ENCODE assay signal across 8 cellular contexts in genomic region chr5:67648201-67648671, GRCh38.
A peak's percentile ranks its signal among the peaks of the same experiment; 100 is the strongest.
DNase-seq lines count a peak whose midpoint lies in the region; ATAC-seq and TF ChIP-seq lines count a peak whose summit lies in the region.

No MANE protein-coding gene starts in this region.

- H3K27me3 ChIP-seq in adrenal gland (no peaks in the 10 kb centered on the region), skeletal muscle satellite cell (ENCODE audit: control insufficient read depth, insufficient read depth, low read length) (no peaks in the 10 kb centered on the region), SJCRH30 (no peaks in the 10 kb centered on the region)

- WGBS in adrenal gland, 4 donors = 51 to 64% (median 59%) methylated on average over 4 to 6 of the region's 6 CpGs

- H3K4me3 ChIP-seq in adrenal gland (no peak overlapping the region), skeletal muscle satellite cell (ENCODE audit: low read length) (no peak overlapping the region), SJCRH30 (no peak overlapping the region)

- TF ChIP-seq POLR2A in adrenal gland (IDR thresholded peaks at IDR 0.05) = no peak

- H3K4me2 ChIP-seq in skeletal muscle satellite cell (ENCODE audit: low read length) = peak overlapping the region; percentile 73

- ATAC-seq in left ventricle myocardium superior = peak; percentile 99
- no peak for ATAC-seq in GM21619 (IDR thresholded peaks at IDR 0.05; ENCODE audit: unreplicated experiment)

- intact Hi-C loops in adrenal gland (cut with DNase I) (no loop called here), left ventricle myocardium superior (cut with micrococcal nuclease) (no loop called here)

- H3K36me3 ChIP-seq in adrenal gland (replicated peaks in 1 of 2) (no peaks in the 10 kb centered on the region), skeletal muscle satellite cell (ENCODE audit: insufficient read depth, low read length) (no peaks in the 10 kb centered on the region), SJCRH30 (no peaks in the 10 kb centered on the region)

- H3K4me1 ChIP-seq in adrenal gland (replicated peaks in 1 of 2) = no peaks in the 10 kb centered on the region
- H3K4me1 ChIP-seq in skeletal muscle satellite cell (ENCODE audit: control insufficient read depth, insufficient read depth, low read length) = peaks cover 20% of the 10 kb centered on the region
- no peaks in the 10 kb centered on the region for H3K4me1 ChIP-seq in SJCRH30

- H3K27ac ChIP-seq in adrenal gland = peak overlapping the region in 2 of 5 donors; percentile 27 to 45
- H3K27ac ChIP-seq in SJCRH30 = no peak overlapping the region

- no peak overlapping the region for H3K9ac ChIP-seq in skeletal muscle satellite cell (ENCODE audit: low read depth, low read length)

- no peak for TF ChIP-seq CTCF in adrenal gland (IDR thresholded peaks at IDR 0.05)

- DNase-seq in GM03348 (ENCODE audit: low spot score) (peak; percentile 57), adrenal gland (peak; percentile 19 to 79 (median 31)), left ventricle myocardium superior (peak; percentile 92), T-helper 2 cell (no peak), SJCRH30 (no peak), NCI-H2196 treated with DMSO at 0.1 percent for 48 hours (lab: John Stamatoyannopoulos, UW; ENCODE audit: unreplicated experiment) (no peak)

- no peaks in the 10 kb centered on the region for H3K9me3 ChIP-seq in adrenal gland (replicated peaks in 1 of 3)
- H3K9me3 ChIP-seq in skeletal muscle satellite cell (replicated peaks; ENCODE audit: low read length) = peaks cover 4% of the 10 kb centered on the region
- no peaks in the 10 kb centered on the region for H3K9me3 ChIP-seq in SJCRH30 (replicated peaks)

Comparison
In these comparisons a context has a peak if more than half of its experiments do, and no peak if none do; other contexts are left out.
1. DNase-seq: peak in GM03348 (single experiment), adrenal gland (7 of 7) and left ventricle myocardium superior (single experiment); none in T-helper 2 cell (0 of 5), SJCRH30 (0 of 2) and NCI-H2196 treated with DMSO at 0.1 percent for 48 hours (single experiment).